ENCODE assay signal across 25 cellular contexts in the genomic region with DNA sequence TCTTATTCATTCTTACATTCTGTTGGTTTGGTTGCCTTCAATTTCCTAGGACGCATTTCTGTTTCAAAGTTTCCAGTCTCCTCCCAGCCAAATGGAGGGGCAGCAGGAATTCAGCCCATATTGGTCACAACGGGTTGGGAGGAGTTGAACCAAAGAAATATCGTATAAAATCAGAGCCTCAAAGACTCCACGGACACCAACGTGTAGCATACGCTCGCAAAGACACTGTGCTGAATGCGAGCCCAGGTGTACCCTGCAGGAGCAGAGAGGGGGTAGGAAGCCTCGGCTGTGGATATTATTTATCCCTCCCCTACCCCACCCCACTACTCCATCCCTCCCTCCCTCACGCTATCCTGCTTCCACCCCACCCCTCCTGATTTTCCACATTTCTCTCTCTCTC.
"Had no signal": no experiment of that assay in that cellular context is flagged by ENCODE, and none has a peak within 500 bp of the region (broad histone marks: within the 10 kb centered on the region; RNA-seq: fewer than 3 reads in every experiment).

No MANE protein-coding gene starts in this region.

- ATAC-seq: psoas muscle; right cardiac atrium; right lobe of liver; stimulated activated effector memory CD8-positive, alpha-beta T cell treated with anti-CD3 and anti-CD28 coated beads, Interleukin-12 subunit alpha, Interleukin-12 subunit beta, amount 100 ng/mL, for 72 hours had no signal

- H3K9me3 ChIP-seq: psoas muscle, right lobe of liver, thoracic aorta, thyroid gland, vagina had no signal

- H3K27me3 ChIP-seq: neural progenitor cell, ovary, right lobe of liver, thyroid gland, tibial nerve, upper lobe of left lung, vagina had no signal

- H3K36me3 ChIP-seq: neural progenitor cell, ovary, right lobe of liver, sigmoid colon, stomach, thoracic aorta, thyroid gland, tibial nerve, upper lobe of left lung, vagina had no signal

- H3K27ac ChIP-seq: neural progenitor cell, ovary, parathyroid adenoma, psoas muscle, right lobe of liver, sigmoid colon, stomach, thoracic aorta, thyroid gland, tibial nerve, upper lobe of left lung, vagina had no signal

- H3K4me1 ChIP-seq: neural progenitor cell, parathyroid adenoma, psoas muscle, right lobe of liver, sigmoid colon, thyroid gland, tibial nerve, upper lobe of left lung, vagina had no signal

- DNase-seq: occipital lobe; ovary; posterior cingulate gyrus; psoas muscle; right cardiac atrium; right lobe of liver; sigmoid colon; small intestine; stimulated activated CD4-positive, alpha-beta T cell treated with anti-CD3 and anti-CD28 coated beads, Interleukin-15, amount 100 ng/mL, for 24 hours; stimulated activated CD4-positive, alpha-beta T cell treated with anti-CD3 and anti-CD28 coated beads, Interleukin-2, amount 100 ng/mL, for 24 hours; stimulated activated CD4-positive, alpha-beta T cell treated with anti-CD3 and anti-CD28 coated beads, Interleukin-2, amount 100 ng/mL, for 48 hours; stimulated activated CD4-positive, alpha-beta T cell treated with anti-CD3 and anti-CD28 coated beads, Interleukin-4, amount 100 ng/mL, for 24 hours; stimulated activated naive B cell treated with anti-CD40 and anti-IgM and Interleukin-4, amounts not matched to agents 10 μg/mL and 1 μg/mL and 100 μg/mL, for 72 hours; stimulated activated naive CD4-positive, alpha-beta T cell treated with Interleukin-2 at 50 U/mL for 16 hours; stomach; thyroid gland; trophoblast cell; upper lobe of left lung had no signal

- FAIRE-seq: small intestine, urothelium cell line had no signal

- H3K79me2 ChIP-seq: parathyroid adenoma had no signal

- H3K4me2 ChIP-seq: neural progenitor cell had no signal

- H3K4me3 ChIP-seq: neural progenitor cell, ovary, psoas muscle, right lobe of liver, sigmoid colon, stomach, thoracic aorta, thyroid gland, tibial nerve, upper lobe of left lung, vagina had no signal

- H3K9ac ChIP-seq: neural progenitor cell, parathyroid adenoma had no signal
